Comparison of ENCODE assay signal across 8 cellular contexts in genomic region chr3:195863121-195864061, GRCh38. TPM values are rescaled to one million over a fixed set of nuclear protein-coding genes. Genes with fewer than 3 reads are reported as not detected.
A peak's percentile ranks its signal among the peaks of the same experiment; 100 is the strongest.
DNase-seq lines count a peak whose midpoint lies in the region; ATAC-seq and TF ChIP-seq lines count a peak whose summit lies in the region.

No MANE protein-coding gene starts in this region.

- no peaks in the 10 kb centered on the region for H3K27me3 ChIP-seq in lung (ENCODE audit: control insufficient read depth, insufficient read depth)

- TF ChIP-seq CTCF in AG04449 (IDR thresholded peaks at IDR 0.05; ENCODE audit: insufficient read depth, low read length, missing control alignments) (peak; percentile 99), lung (IDR thresholded peaks at IDR 0.05; ENCODE audit: control extremely low read depth, extremely low read depth) (peak; percentile 91)

- ATAC-seq in GM19463 (IDR thresholded peaks at IDR 0.05; ENCODE audit: unreplicated experiment): peak; percentile 65
- peak; percentile 91 for ATAC-seq in lung (ENCODE audit: insufficient read depth, low FRiP score)
- no peak for ATAC-seq in GM18517 (IDR thresholded peaks at IDR 0.05; ENCODE audit: unreplicated experiment)

- no peaks in the 10 kb centered on the region for H3K9me3 ChIP-seq in lung (ENCODE audit: control insufficient read depth in 2 of 2, insufficient read depth in 1 of 2, low read length in 1 of 2)

- CTCF ChIA-PET in AG04449 (lab: Yijun Ruan, JAX): interaction anchor here (0.6 to 17.3 kb wide), 13 partner anchors 8 to 161 kb away, joined by 3 to 571 read pairs (median 4); partner anchors contain the start of gene TNK2

- WGBS in lung, 2 donors: 43 to 54% methylated on average over 30 of the region's 30 CpGs

- H3K4me3 ChIP-seq in AG04449 (ENCODE audit: low read depth, low read length) (no peak overlapping the region), lung (no peak overlapping the region)

- no peaks in the 10 kb centered on the region for H3K4me1 ChIP-seq in lung (ENCODE audit: control insufficient read depth in 2 of 2, insufficient read depth in 2 of 2, low read length in 2 of 2)

- peak overlapping the region in 1 of 2 donors; percentile 13 for H3K27ac ChIP-seq in lung (ENCODE audit: low read depth in 1 of 2, low read length in 1 of 2)

- POLR2A ChIA-PET in AG04449 (lab: Yijun Ruan, JAX): interaction anchor here (1.0 kb wide), 1 partner anchor 29 kb away, joined by 3 read pairs; no protein-coding TSS in a partner anchor

- H3K36me3 ChIP-seq in lung (ENCODE audit: control insufficient read depth in 2 of 2, insufficient read depth in 2 of 2, low read length in 2 of 2): peaks cover 6 to 32% of the 10 kb centered on the region in 2 donors

- DNase-seq in AG04449 (ENCODE audit: low read depth, low spot score): peak; percentile 40
- DNase-seq in NCI-H460 (ENCODE audit: extremely low read depth, low read depth): peak; percentile 60
- DNase-seq in activated CD4-positive, alpha-beta T cell treated with anti-CD3 and anti-CD28 coated beads, Interleukin-2, amount 50 U/mL, for 48 hours: peak; percentile 74 to 81
- DNase-seq in dermis microvascular lymphatic vessel endothelial cell (ENCODE audit: low read depth in 2 of 2): peak; percentile 75 to 89
- DNase-seq in lung (ENCODE audit: low spot score): peak; percentile 88
- DNase-seq in stimulated activated CD4-positive, alpha-beta T cell treated with anti-CD3 and anti-CD28 coated beads, TNF-alpha, amount 100 ng/mL, for 24 hours (ENCODE audit: low read depth in 3 of 3): peak; percentile 40 to 65 (median 46)

RNA-seq across cellular contexts. Expression of gene TNK2, which starts 45.0 kb away (rescaled TPM):
- total RNA-seq in NCI-H460 (2014; rRNA removed; shearing (Covaris generic)): 7.8 and 11.8 TPM in 2 replicates
- 23.6 and 30.3 TPM in 2 replicates for polyA plus RNA-seq in NCI-H460 (2014; cell fraction: nucleus; rRNA removed)
- total RNA-seq in dermis microvascular lymphatic vessel endothelial cell: 11.3 and 13.4 TPM in 2 replicates
- 10 to 100 TPM; 15.0 to 63.5 TPM for total RNA-seq in lung
- polyA plus RNA-seq in lung: 10 to 100 TPM; 23.3 to 47.9 TPM

RNA-seq across cellular contexts. Expression of gene MUC4, which starts 51.7 kb away (rescaled TPM):
- not detected in 2 replicates for total RNA-seq in NCI-H460 (2014; rRNA removed; shearing (Covaris generic))
- polyA plus RNA-seq in NCI-H460 (2014; cell fraction: nucleus; rRNA removed): not detected in 2 replicates
- total RNA-seq in dermis microvascular lymphatic vessel endothelial cell (not detected in 2 replicates), lung (10 to 100 TPM; 32.0 to 56.0 TPM)
- 10 to 100 TPM in 1 of 2 donors, 1 to 10 TPM in 1; 10.0 to 11.7 TPM for polyA plus RNA-seq in lung

Comparison
In these comparisons a context has a peak if more than half of its experiments do, and no peak if none do; other contexts are left out.
1. RNA of gene MUC4, which starts 51.7 kb away (total RNA-seq): 32.0 to 56.0 TPM in lung; not detected in NCI-H460 and not detected in dermis microvascular lymphatic vessel endothelial cell; every median in the first group is over 10 times any median in the second.
2. Peak in every context shown above with its lines, with median percentiles within 50 percentile points of each other: DNase-seq.